1 cellular context compared by ENCODE assay signal in the genomic region with DNA sequence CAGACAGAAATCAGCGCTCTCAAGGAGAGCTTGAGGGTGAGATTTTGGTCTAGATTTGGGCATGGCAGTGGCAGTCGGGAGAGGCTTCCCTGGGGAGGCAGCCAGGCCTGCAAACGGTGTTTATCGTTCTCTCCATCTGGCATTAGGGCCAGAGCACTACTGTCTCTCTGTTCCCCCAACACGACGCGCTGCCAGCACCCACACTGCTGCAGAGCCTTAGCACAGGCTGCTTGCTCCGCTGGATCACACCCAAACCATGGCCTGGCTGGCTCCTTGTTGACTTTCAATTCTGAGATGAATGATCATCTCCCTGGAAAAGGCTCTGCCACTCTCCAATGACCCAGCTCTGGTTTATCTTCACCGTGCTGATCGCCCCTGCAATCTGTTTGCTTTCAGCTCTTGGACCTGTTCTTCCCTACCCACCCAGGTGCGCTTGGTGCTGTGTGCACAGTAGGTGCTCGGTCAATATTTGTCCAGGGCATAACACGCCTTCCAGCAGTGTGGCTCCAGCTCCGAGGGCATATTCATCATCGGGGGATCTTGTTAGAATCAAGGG.
TF ChIP-seq lines count a peak whose summit lies in the region.

No MANE protein-coding gene starts in this region.

TF ChIP-seq in HepG2, 621 proteins besides CTCF, POLR2A, EP300 and RAD21 (continued from another document):
- TF ChIP-seq, protein P1, sequence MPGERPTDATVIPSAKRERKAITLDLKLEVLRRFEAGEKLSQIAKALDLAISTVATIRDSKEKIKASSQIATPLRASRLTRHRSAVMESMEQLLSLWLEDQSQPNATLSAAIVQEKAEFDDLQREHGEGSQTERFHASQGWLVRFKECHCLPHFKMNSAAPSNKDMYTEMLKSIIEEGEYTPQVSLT (CRISPR knock-in tag; IDR thresholded peaks at IDR 0.05; ENCODE audit: borderline replicate concordance, low read depth), result no peak
- TF ChIP-seq SNAPC5 (CRISPR knock-in tag; IDR thresholded peaks at IDR 0.05; ENCODE audit: borderline replicate concordance) (no peak), PAXIP1 (CRISPR knock-in tag; conservative IDR thresholded peaks at IDR 0.05) (no peak), ATAD3A (CRISPR knock-in tag; IDR thresholded peaks at IDR 0.05) (no peak), ZNF124 (CRISPR knock-in tag; IDR thresholded peaks at IDR 0.05) (no peak), ETV5 (CRISPR knock-in tag; IDR thresholded peaks at IDR 0.05; ENCODE audit: borderline replicate concordance) (no peak), TBP (CRISPR knock-in tag; IDR thresholded peaks at IDR 0.05) (no peak), NR3C1 (CRISPR knock-in tag; IDR thresholded peaks at IDR 0.05) (no peak), ZNF24 (IDR thresholded peaks at IDR 0.05) (no peak)
- TF ChIP-seq, protein P2, sequence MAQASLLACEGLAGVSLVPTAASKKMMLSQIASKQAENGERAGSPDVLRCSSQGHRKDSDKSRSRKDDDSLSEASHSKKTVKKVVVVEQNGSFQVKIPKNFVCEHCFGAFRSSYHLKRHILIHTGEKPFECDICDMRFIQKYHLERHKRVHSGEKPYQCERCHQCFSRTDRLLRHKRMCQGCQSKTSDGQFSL (CRISPR knock-in tag; IDR thresholded peaks at IDR 0.05), result no peak
- TF ChIP-seq, protein P3, sequence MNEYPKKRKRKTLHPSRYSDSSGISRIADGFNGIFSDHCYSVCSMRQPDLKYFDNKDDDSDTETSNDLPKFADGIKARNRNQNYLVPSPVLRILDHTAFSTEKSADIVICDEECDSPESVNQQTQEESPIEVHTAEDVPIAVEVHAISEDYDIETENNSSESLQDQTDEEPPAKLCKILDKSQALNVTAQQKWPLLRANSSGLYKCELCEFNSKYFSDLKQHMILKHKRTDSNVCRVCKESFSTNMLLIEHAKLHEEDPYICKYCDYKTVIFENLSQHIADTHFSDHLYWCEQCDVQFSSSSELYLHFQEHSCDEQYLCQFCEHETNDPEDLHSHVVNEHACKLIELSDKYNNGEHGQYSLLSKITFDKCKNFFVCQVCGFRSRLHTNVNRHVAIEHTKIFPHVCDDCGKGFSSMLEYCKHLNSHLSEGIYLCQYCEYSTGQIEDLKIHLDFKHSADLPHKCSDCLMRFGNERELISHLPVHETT (CRISPR knock-in tag; conservative IDR thresholded peaks at IDR 0.05), result no peak
